Comparison of ENCODE assay signal across 8 cellular contexts in the genomic region with DNA sequence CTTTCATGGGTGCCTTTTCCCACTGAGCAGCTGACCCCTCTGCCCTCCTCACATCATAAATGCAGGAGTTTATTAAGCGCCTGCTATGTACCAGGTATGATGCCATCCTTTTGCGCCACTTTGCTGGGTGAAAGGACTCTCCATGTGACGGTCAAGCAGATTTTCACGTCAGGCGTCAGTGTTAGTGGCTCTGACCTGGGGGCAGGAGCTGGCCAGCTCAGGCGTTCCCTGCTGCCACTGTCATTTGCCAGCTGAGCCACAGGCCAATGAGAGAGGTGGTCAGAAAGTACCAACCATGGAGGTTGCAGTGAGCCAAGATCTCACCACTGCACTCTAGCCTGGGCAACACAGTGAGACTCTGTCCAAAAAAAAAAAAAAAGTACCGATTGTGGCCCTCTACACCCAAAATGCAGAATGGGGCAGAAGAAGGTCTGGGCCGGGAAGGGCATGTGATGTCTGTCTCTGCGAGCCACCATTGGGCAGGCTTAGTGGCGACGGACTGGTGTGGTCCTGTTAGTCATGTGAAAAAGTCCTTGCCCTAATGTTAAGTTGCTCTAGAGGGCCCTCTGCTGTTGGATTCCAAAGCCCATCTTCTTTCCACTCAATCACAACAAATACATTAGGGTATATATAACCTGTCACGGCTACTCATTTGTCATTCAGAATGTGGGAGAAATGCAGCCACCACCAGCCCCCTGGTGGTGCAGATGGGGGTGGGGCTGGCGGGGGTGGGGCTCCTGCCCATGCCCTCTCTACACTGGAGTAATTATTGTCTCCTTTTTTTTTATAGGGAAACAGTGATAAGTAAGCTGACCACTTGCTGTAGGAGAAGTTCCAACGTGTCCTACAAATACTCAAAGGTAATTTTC. TPM values are rescaled to one million over a fixed set of nuclear protein-coding genes. Genes with fewer than 3 reads are reported as not detected.
DNase-seq lines count a peak whose midpoint lies in the region; ATAC-seq and TF ChIP-seq lines count a peak whose summit lies in the region.

No MANE protein-coding gene starts in this region.

- intact Hi-C loops in upper lobe of right lung (cut with DNase I): no loop called here

- peak; percentile 60 for ATAC-seq in foreskin keratinocyte
- peak; percentile 29 for ATAC-seq in upper lobe of right lung
- no peak for ATAC-seq in HG03108 (IDR thresholded peaks at IDR 0.05; ENCODE audit: unreplicated experiment)
- ATAC-seq in HG02973 (IDR thresholded peaks at IDR 0.05; ENCODE audit: unreplicated experiment): no peak

- CTCF ChIA-PET in HEK293T (lab: Yijun Ruan, JAX): interaction anchor here (0.6 to 1.3 kb wide), 2 partner anchors 15 to 233 kb away, joined by 3 to 8 read pairs; no protein-coding TSS in a partner anchor

- H3K27ac ChIP-seq in foreskin keratinocyte: no peak overlapping the region
- no peak overlapping the region for H3K27ac ChIP-seq in upper lobe of right lung

- POLR2A ChIA-PET in HEK293T (lab: Yijun Ruan, JAX): no interaction called here

- peak; percentile 40 for DNase-seq in EH (ENCODE audit: low read depth)
- peak; percentile 62 for DNase-seq in HEK293T (ENCODE audit: extremely low spot score)
- DNase-seq in SKM-1 treated with dmso at 0.1 percent for 144 hours (lab: John Stamatoyannopoulos, UW; ENCODE audit: unreplicated experiment): peak; percentile 30
- no peak for DNase-seq in foreskin keratinocyte
- DNase-seq in upper lobe of right lung: peak; percentile 46
- no peak for DNase-seq in activated CD4-positive, CD25-positive, alpha-beta regulatory T cell treated with anti-CD3 and anti-CD28 coated beads, Interleukin-2, amount 50 U/mL, for 72 hours

- H3K9me3 ChIP-seq in upper lobe of right lung: no peaks in the 10 kb centered on the region

- peak; percentile 57 for TF ChIP-seq CTCF in foreskin keratinocyte (conservative IDR thresholded peaks at IDR 0.05)
- peak; percentile 36 for TF ChIP-seq CTCF in upper lobe of right lung (IDR thresholded peaks at IDR 0.05)

- H3K4me1 ChIP-seq in foreskin keratinocyte (no peaks in the 10 kb centered on the region), upper lobe of right lung (peaks cover 9% of the 10 kb centered on the region)

- H3K27me3 ChIP-seq in foreskin keratinocyte (no peaks in the 10 kb centered on the region), upper lobe of right lung (no peaks in the 10 kb centered on the region)

- H3K36me3 ChIP-seq in upper lobe of right lung: peaks cover 69% of the 10 kb centered on the region

- H3K4me3 ChIP-seq in upper lobe of right lung: no peak overlapping the region

TF ChIP-seq in HEK293T, 16 proteins besides CTCF, POLR2A, EP300 and RAD21:
- TF ChIP-seq L3MBTL2 (conservative IDR thresholded peaks at IDR 0.05) (no peak), PKNOX1 (IDR thresholded peaks at IDR 0.05) (0 out of 2 replicates have a peak, but pooled peaks have one; percentile 26), TARDBP (IDR thresholded peaks at IDR 0.05) (no peak), CTBP1 (IDR thresholded peaks at IDR 0.05; ENCODE audit: borderline replicate concordance) (no peak), BHLHE40 (IDR thresholded peaks at IDR 0.05; ENCODE audit: borderline replicate concordance) (no peak), SP1 (IDR thresholded peaks at IDR 0.05) (no peak), ARNT (IDR thresholded peaks at IDR 0.05) (no peak)

RNA-seq across cellular contexts. Expression of gene SLC22A1, which starts 18.4 kb away (rescaled TPM):
- total RNA-seq in foreskin keratinocyte (0.14 and 0.60 TPM in 2 replicates), upper lobe of right lung (2.7 TPM)
- polyA plus RNA-seq in foreskin keratinocyte: 0.15 and 0.60 TPM in 2 replicates

Comparison
In these comparisons a context has a peak if more than half of its experiments do, and no peak if none do; other contexts are left out.
1. DNase-seq: peak in EH (single experiment), HEK293T (single experiment), SKM-1 treated with dmso at 0.1 percent for 144 hours (single experiment) and upper lobe of right lung (single experiment); none in foreskin keratinocyte (0 of 2) and activated CD4-positive, CD25-positive, alpha-beta regulatory T cell treated with anti-CD3 and anti-CD28 coated beads, Interleukin-2, amount 50 U/mL, for 72 hours (single experiment).
2. ATAC-seq: peak in foreskin keratinocyte (single experiment) and upper lobe of right lung (single experiment); none in HG03108 (single experiment) and HG02973 (single experiment).